10 cellular contexts compared by ENCODE assay signal in genomic region chr1:39898648-39899603, GRCh38. TPM values are rescaled to one million over a fixed set of nuclear protein-coding genes. Genes with fewer than 3 reads are reported as not detected.
DNase-seq lines count a peak whose midpoint lies in the region; TF ChIP-seq lines count a peak whose summit lies in the region.
"Had no signal": no experiment of that assay in that cellular context is flagged by ENCODE, and none has a peak within 500 bp of the region (broad histone marks: within the 10 kb centered on the region; RNA-seq: fewer than 3 reads in every experiment).

No MANE protein-coding gene starts in this region.

- H3K4me3 Mint-ChIP-seq in progenitor cell of endocrine pancreas (ENCODE audit: low read depth) (peak overlapping the region; percentile 87), osteocyte (ENCODE audit: unreplicated experiment) (no peak overlapping the region)

- peak overlapping the region; percentile 6 for H3K4me3 ChIP-seq in H7 (ENCODE audit: insufficient read depth, low read depth, low read length)
- H3K4me3 ChIP-seq: thoracic aorta had no signal

- H3K9me3 Mint-ChIP-seq in progenitor cell of endocrine pancreas (ENCODE audit: low read depth) (no peaks in the 10 kb centered on the region), osteocyte (ENCODE audit: unreplicated experiment) (no peaks in the 10 kb centered on the region)

- peak; percentile 96 for DNase-seq in H7
- DNase-seq in NCI-H510A treated with DMSO at 0.1 percent for 48 hours (lab: John Stamatoyannopoulos, UW) = peak; percentile 100
- DNase-seq in erythroblast (lab: John Stamatoyannopoulos, UW) = peak; percentile 19 to 20
- peak; percentile 84 for DNase-seq in progenitor cell of endocrine pancreas (ENCODE audit: low spot score, unreplicated experiment)
- DNase-seq in inferior parietal cortex (ENCODE audit: extremely low spot score) = no peak
- DNase-seq in osteocyte (ENCODE audit: extremely low spot score, unreplicated experiment) = no peak
- no peak for DNase-seq in T-helper 1 cell
- DNase-seq in effector CD4-positive, alpha-beta T cell = no peak

- peaks cover 11% of the 10 kb centered on the region for H3K27me3 Mint-ChIP-seq in progenitor cell of endocrine pancreas
- H3K27me3 Mint-ChIP-seq in osteocyte (ENCODE audit: unreplicated experiment) = peaks cover 65% of the 10 kb centered on the region

- H3K27me3 ChIP-seq in H7 (ENCODE audit: control insufficient read depth, insufficient read depth, low read length) = peaks cover 29% of the 10 kb centered on the region
- H3K27me3 ChIP-seq: foreskin keratinocyte had no signal

- TF ChIP-seq CTCF in progenitor cell of endocrine pancreas (IDR thresholded peaks at IDR 0.05; ENCODE audit: unreplicated experiment) = no peak
- no peak for TF ChIP-seq CTCF in osteocyte (IDR thresholded peaks at IDR 0.05)

- 0 out of 2 replicates have a peak, but pooled peaks cover 1% of the 10 kb centered on the region for H3K36me3 ChIP-seq in H7 (replicated peaks; ENCODE audit: control insufficient read depth, insufficient read depth, low read length)
- H3K36me3 ChIP-seq: thoracic aorta had no signal

- H3K36me3 Mint-ChIP-seq in progenitor cell of endocrine pancreas (ENCODE audit: insufficient read depth) (peaks cover 2% of the 10 kb centered on the region), osteocyte (ENCODE audit: unreplicated experiment) (no peaks in the 10 kb centered on the region)

- TF ChIP-seq POLR2A in erythroblast (IDR thresholded peaks at IDR 0.05; ENCODE audit: low read length) = no peak

- H3K27ac Mint-ChIP-seq in progenitor cell of endocrine pancreas (peak overlapping the region; percentile 98), osteocyte (ENCODE audit: unreplicated experiment) (no peak overlapping the region)

- peaks cover 35% of the 10 kb centered on the region for H3K4me1 Mint-ChIP-seq in progenitor cell of endocrine pancreas (ENCODE audit: low read depth)
- peaks cover 7% of the 10 kb centered on the region for H3K4me1 Mint-ChIP-seq in osteocyte (ENCODE audit: unreplicated experiment)

RNA-seq across cellular contexts. Expression of gene MYCL, which starts 2.8 kb away (rescaled TPM):
- total RNA-seq in H7 (2014; rRNA removed; shearing (Covaris generic)) = 49.0 and 52.5 TPM in 2 replicates
- total RNA-seq in progenitor cell of endocrine pancreas = 19.3 and 21.3 TPM in 2 replicates
- 0.21 TPM in 1 of 2 replicates, not detected in the other for total RNA-seq in osteocyte

RNA-seq across cellular contexts. Expression of gene TRIT1, which starts 15.6 kb away (rescaled TPM):
- 57.0 and 77.0 TPM in 2 replicates for total RNA-seq in H7 (2014; rRNA removed; shearing (Covaris generic))
- total RNA-seq in progenitor cell of endocrine pancreas (35.9 and 43.3 TPM in 2 replicates), osteocyte (13.5 and 15.8 TPM in 2 replicates)

RNA-seq across cellular contexts. Expression of gene MFSD2A, which starts 56.0 kb away (rescaled TPM):
- total RNA-seq in H7 (2014; rRNA removed; shearing (Covaris generic)) = 4.7 and 6.4 TPM in 2 replicates
- total RNA-seq in progenitor cell of endocrine pancreas (1.8 and 2.4 TPM in 2 replicates), osteocyte (0.60 and 0.81 TPM in 2 replicates)

Comparison
In these comparisons a context has a peak if more than half of its experiments do, and no peak if none do; other contexts are left out.
1. DNase-seq: peak in H7 (single experiment), NCI-H510A treated with DMSO at 0.1 percent for 48 hours (single experiment), erythroblast (2 of 2) and progenitor cell of endocrine pancreas (single experiment); none in inferior parietal cortex (single experiment), osteocyte (single experiment), T-helper 1 cell (0 of 5) and effector CD4-positive, alpha-beta T cell (single experiment).
2. RNA of gene MYCL, which starts 2.8 kb away (total RNA-seq): 49.0 to 52.5 TPM in H7 and 19.3 to 21.3 TPM in progenitor cell of endocrine pancreas; 0.21 TPM in osteocyte; every median in the first group is over 10 times any median in the second.